In the genomic region with DNA sequence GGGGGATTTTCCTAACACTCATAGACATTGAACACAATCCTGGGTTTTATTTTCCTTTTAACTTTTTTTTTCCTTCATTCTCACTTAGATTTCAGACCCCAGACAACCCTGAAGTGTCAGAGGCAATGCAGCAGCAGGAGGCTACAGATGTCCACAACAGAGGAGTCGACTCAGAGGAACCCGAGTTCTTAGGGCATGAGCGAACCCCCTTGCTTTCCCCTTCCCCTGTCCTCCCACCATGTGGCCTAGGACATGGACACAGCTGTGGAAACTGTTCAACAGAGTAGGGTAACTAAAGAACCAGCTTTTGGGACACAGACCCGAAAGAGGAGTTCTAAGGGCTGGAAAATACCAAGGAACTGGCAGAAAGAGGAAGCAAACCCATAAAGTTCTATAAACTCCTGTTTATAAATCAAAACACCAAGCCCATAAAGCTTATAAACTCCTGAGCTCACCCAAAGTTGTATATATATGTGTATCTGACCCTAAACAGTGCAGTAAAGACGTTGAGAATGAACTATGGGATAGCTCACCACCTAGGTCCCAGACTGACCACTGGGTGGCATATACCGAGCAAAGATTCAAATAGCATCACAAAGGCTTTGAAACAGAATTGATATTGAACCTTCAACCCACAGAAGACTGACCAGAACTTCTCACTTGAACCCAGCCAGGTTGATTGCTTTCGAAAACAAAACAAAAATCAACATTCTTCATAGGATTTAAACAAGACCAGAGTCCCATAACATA, we compare ENCODE assay signal across 9 cellular contexts. TPM values are rescaled to one million over a fixed set of nuclear protein-coding genes. Genes with fewer than 3 reads are reported as not detected.
DNase-seq lines count a peak whose midpoint lies in the region; ATAC-seq and TF ChIP-seq lines count a peak whose summit lies in the region.
"Had no signal": no experiment of that assay in that cellular context is flagged by ENCODE, and none has a peak within 500 bp of the region (broad histone marks: within the 10 kb centered on the region; RNA-seq: fewer than 3 reads in every experiment).

No MANE protein-coding gene starts in this region.

- peak in 1 of 2 donors; percentile 9 for TF ChIP-seq CTCF in suprapubic skin (IDR thresholded peaks at IDR 0.05)

- peak; percentile 17 for DNase-seq in NCI-H2171 treated with DMSO at 0.1 percent for 48 hours (lab: John Stamatoyannopoulos, UW)
- no peak for DNase-seq in NCI-H2171 (lab: John Stamatoyannopoulos, UW)
- peak; percentile 74 for DNase-seq in globus pallidus (ENCODE audit: low spot score)
- no peak for DNase-seq in stimulated activated CD4-positive, alpha-beta T cell treated with anti-CD3 and anti-CD28 coated beads, Interleukin-15, amount 100 ng/mL, for 24 hours
- no peak for DNase-seq in suprapubic skin (ENCODE audit: low spot score in 2 of 2)
- DNase-seq in NCI-H2227 (lab: John Stamatoyannopoulos, UW; ENCODE audit: unreplicated experiment) = no peak

- H3K27me3 ChIP-seq in skeletal muscle satellite cell (ENCODE audit: control insufficient read depth, insufficient read depth, low read length) (no peaks in the 10 kb centered on the region), suprapubic skin (no peaks in the 10 kb centered on the region)
- H3K27me3 ChIP-seq: BLaER1 treated with 17β-estradiol and CSF1 and Interleukin-3, amounts not matched to agents 10 nM and 100 nM had no signal

- H3K4me2 ChIP-seq in skeletal muscle satellite cell (ENCODE audit: low read length) = peak overlapping the region; percentile 12
- H3K4me2 ChIP-seq: BLaER1 treated with 17β-estradiol and CSF1 and Interleukin-3, amounts not matched to agents 10 nM and 100 nM had no signal

- TF ChIP-seq POLR2A in suprapubic skin (IDR thresholded peaks at IDR 0.05) = no peak

- no peaks in the 10 kb centered on the region for H3K9me3 ChIP-seq in skeletal muscle satellite cell (replicated peaks; ENCODE audit: low read length)
- no peaks in the 10 kb centered on the region for H3K9me3 ChIP-seq in suprapubic skin
- H3K9me3 ChIP-seq: BLaER1 treated with 17β-estradiol and CSF1 and Interleukin-3, amounts not matched to agents 10 nM and 100 nM had no signal

- no peak overlapping the region for H3K4me3 ChIP-seq in skeletal muscle satellite cell (ENCODE audit: low read length)
- H3K4me3 ChIP-seq in suprapubic skin = no peak overlapping the region
- H3K4me3 ChIP-seq: BLaER1 treated with 17β-estradiol and CSF1 and Interleukin-3, amounts not matched to agents 10 nM and 100 nM had no signal

- peak overlapping the region; percentile 39 for H3K9ac ChIP-seq in skeletal muscle satellite cell (ENCODE audit: low read depth, low read length)

- no peak overlapping the region for H3K27ac ChIP-seq in suprapubic skin
- H3K27ac ChIP-seq: BLaER1 treated with 17β-estradiol and CSF1 and Interleukin-3, amounts not matched to agents 10 nM and 100 nM had no signal

- ATAC-seq in SK-N-SH treated with all-trans-retinoic acid at 6 μM for 48 hours = peak; percentile 73

- 73% methylated on average over 7 of the region's 7 CpGs for WGBS in suprapubic skin

- H3K4me1 ChIP-seq in skeletal muscle satellite cell (ENCODE audit: control insufficient read depth, insufficient read depth, low read length) = peaks cover 34% of the 10 kb centered on the region
- H3K4me1 ChIP-seq in suprapubic skin = peaks cover 21% of the 10 kb centered on the region

- H3K36me3 ChIP-seq in skeletal muscle satellite cell (ENCODE audit: insufficient read depth, low read length) (no peaks in the 10 kb centered on the region), suprapubic skin (no peaks in the 10 kb centered on the region)
- H3K36me3 ChIP-seq: BLaER1 treated with 17β-estradiol and CSF1 and Interleukin-3, amounts not matched to agents 10 nM and 100 nM had no signal

- no peak for TF ChIP-seq EP300 in suprapubic skin (IDR thresholded peaks at IDR 0.05)

TF ChIP-seq in SK-N-SH treated with all-trans-retinoic acid at 6 μM for 48 hours, 23 proteins besides CTCF, POLR2A, EP300 and RAD21:
- TF ChIP-seq RARB (CRISPR knock-in tag; IDR thresholded peaks at IDR 0.05) (no peak), TCF4 (CRISPR knock-in tag; IDR thresholded peaks at IDR 0.05; ENCODE audit: borderline replicate concordance) (no peak), SNAI2 (CRISPR knock-in tag; IDR thresholded peaks at IDR 0.05) (no peak), ARNTL (CRISPR knock-in tag; IDR thresholded peaks at IDR 0.05; ENCODE audit: borderline replicate concordance, low read depth) (no peak), BACH2 (CRISPR knock-in tag; IDR thresholded peaks at IDR 0.05; ENCODE audit: borderline replicate concordance) (no peak), ZNF8 (CRISPR knock-in tag; IDR thresholded peaks at IDR 0.05) (no peak)
- TF ChIP-seq, protein P1, sequence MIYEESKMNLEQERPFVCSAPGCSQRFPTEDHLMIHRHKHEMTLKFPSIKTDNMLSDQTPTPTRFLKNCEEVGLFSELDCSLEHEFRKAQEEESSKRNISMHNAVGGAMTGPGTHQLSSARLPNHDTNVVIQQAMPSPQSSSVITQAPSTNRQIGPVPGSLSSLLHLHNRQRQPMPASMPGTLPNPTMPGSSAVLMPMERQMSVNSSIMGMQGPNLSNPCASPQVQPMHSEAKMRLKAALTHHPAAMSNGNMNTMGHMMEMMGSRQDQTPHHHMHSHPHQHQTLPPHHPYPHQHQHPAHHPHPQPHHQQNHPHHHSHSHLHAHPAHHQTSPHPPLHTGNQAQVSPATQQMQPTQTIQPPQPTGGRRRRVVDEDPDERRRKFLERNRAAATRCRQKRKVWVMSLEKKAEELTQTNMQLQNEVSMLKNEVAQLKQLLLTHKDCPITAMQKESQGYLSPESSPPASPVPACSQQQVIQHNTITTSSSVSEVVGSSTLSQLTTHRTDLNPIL (CRISPR knock-in tag; IDR thresholded peaks at IDR 0.05; ENCODE audit: low read depth) = no peak
- TF ChIP-seq, protein P2, sequence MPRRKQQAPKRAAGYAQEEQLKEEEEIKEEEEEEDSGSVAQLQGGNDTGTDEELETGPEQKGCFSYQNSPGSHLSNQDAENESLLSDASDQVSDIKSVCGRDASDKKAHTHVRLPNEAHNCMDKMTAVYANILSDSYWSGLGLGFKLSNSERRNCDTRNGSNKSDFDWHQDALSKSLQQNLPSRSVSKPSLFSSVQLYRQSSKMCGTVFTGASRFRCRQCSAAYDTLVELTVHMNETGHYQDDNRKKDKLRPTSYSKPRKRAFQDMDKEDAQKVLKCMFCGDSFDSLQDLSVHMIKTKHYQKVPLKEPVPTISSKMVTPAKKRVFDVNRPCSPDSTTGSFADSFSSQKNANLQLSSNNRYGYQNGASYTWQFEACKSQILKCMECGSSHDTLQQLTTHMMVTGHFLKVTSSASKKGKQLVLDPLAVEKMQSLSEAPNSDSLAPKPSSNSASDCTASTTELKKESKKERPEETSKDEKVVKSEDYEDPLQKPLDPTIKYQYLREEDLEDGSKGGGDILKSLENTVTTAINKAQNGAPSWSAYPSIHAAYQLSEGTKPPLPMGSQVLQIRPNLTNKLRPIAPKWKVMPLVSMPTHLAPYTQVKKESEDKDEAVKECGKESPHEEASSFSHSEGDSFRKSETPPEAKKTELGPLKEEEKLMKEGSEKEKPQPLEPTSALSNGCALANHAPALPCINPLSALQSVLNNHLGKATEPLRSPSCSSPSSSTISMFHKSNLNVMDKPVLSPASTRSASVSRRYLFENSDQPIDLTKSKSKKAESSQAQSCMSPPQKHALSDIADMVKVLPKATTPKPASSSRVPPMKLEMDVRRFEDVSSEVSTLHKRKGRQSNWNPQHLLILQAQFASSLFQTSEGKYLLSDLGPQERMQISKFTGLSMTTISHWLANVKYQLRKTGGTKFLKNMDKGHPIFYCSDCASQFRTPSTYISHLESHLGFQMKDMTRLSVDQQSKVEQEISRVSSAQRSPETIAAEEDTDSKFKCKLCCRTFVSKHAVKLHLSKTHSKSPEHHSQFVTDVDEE (CRISPR knock-in tag; IDR thresholded peaks at IDR 0.05) = no peak

RNA-seq across cellular contexts. Expression of a gene that starts 33.9 kb away (rescaled TPM):
- 15.2 and 18.6 TPM in 2 replicates for total RNA-seq in skeletal muscle satellite cell (2012; rRNA removed)
- total RNA-seq in suprapubic skin = 10 to 100 TPM; 24.0 to 55.1 (median 36.4) TPM

RNA-seq across cellular contexts. Expression of a gene that starts 58.1 kb away (rescaled TPM):
- 10.4 and 19.0 TPM in 2 replicates for total RNA-seq in skeletal muscle satellite cell (2012; rRNA removed)
- total RNA-seq in suprapubic skin = 10 to 100 TPM in 2 of 4 donors, 1 to 10 TPM in 2; 6.5 to 15.5 (median 9.2) TPM

Comparison
In these comparisons a context has a peak if more than half of its experiments do, and no peak if none do; other contexts are left out.
1. DNase-seq: peak in NCI-H2171 treated with DMSO at 0.1 percent for 48 hours (single experiment) and globus pallidus (single experiment); none in NCI-H2171 (single experiment), stimulated activated CD4-positive, alpha-beta T cell treated with anti-CD3 and anti-CD28 coated beads, Interleukin-15, amount 100 ng/mL, for 24 hours (single experiment), suprapubic skin (0 of 2) and NCI-H2227 (single experiment).